Comparison of ENCODE assay signal across 7 cellular contexts in genomic region chr1:203271018-203271743, GRCh38.
DNase-seq lines count a peak whose midpoint lies in the region; ATAC-seq, FAIRE-seq and TF ChIP-seq lines count a peak whose summit lies in the region.

No MANE protein-coding gene starts in this region.

- H3K4me3 ChIP-seq in LNCaP clone FGC (ENCODE audit: low read depth, low read length) (no peak overlapping the region), cardiac fibroblast (replicated peaks in 1 of 2; ENCODE audit: low read depth in 2 of 2, low read length in 2 of 2) (no peak overlapping the region)

- ATAC-seq in GM18511 (IDR thresholded peaks at IDR 0.05; ENCODE audit: unreplicated experiment), result no peak

- TF ChIP-seq CTCF in GM13977 (IDR thresholded peaks at IDR 0.05; ENCODE audit: extremely low read depth, insufficient read depth, missing control alignments), result no peak
- no peak for TF ChIP-seq CTCF in LNCaP clone FGC (IDR thresholded peaks at IDR 0.05; ENCODE audit: control insufficient read depth, extremely low read depth, insufficient read depth)
- no peak for TF ChIP-seq CTCF in cardiac fibroblast (IDR thresholded peaks at IDR 0.05; ENCODE audit: low read depth, low read length)

- in situ Hi-C loops in GM13977 (cut with MboI; ENCODE audit: low pct_unique_long_range_greater_than_20kb, low sequenced_read_pairs, unreplicated experiment), result loop anchor here (5.0 to 25.0 kb wide), 3 partner anchors 66 to 441 kb away; no protein-coding TSS in a partner anchor

- DNase-seq in GM13977 (ENCODE audit: low spot score) (peak; percentile 72), LNCaP clone FGC (ENCODE audit: low read depth) (peak; percentile 58), cardiac fibroblast (ENCODE audit: low read depth in 2 of 2) (peak; percentile 76 to 84), medulla oblongata (ENCODE audit: extremely low spot score) (peak; percentile 84), superior temporal gyrus (ENCODE audit: extremely low spot score) (peak; percentile 84)

- FAIRE-seq in TTC549 (lab: Jason Lieb, UNC), result peak; percentile 85
